Comparison of ENCODE assay signal across 8 cellular contexts in genomic region chrX:65595460-65595876, GRCh38.
DNase-seq lines count a peak whose midpoint lies in the region; ATAC-seq, FAIRE-seq and TF ChIP-seq lines count a peak whose summit lies in the region.

No MANE protein-coding gene starts in this region.

- H3K36me3 ChIP-seq in A673 (ENCODE audit: insufficient read depth, low read length, poor library complexity, severe bottlenecking) (no peaks in the 10 kb centered on the region), keratinocyte (ENCODE audit: control insufficient read depth in 2 of 2, extremely low read depth in 1 of 2, insufficient read depth in 2 of 2, low read length in 2 of 2) (no peaks in the 10 kb centered on the region)

- H3K27ac ChIP-seq in A673 (ENCODE audit: low read depth, low read length, poor library complexity, severe bottlenecking) (peak overlapping the region; percentile 31), keratinocyte (ENCODE audit: control insufficient read depth, insufficient read depth, low read length) (peak overlapping the region; percentile 78)

- H3K27me3 Mint-ChIP-seq in WTC11 (ENCODE audit: low read depth): peaks cover 7% of the 10 kb centered on the region; the same call in 1 of the 2 replicates

- H2AFZ ChIP-seq in keratinocyte (ENCODE audit: control insufficient read depth, low read length): no peak overlapping the region

- no peaks in the 10 kb centered on the region for H4K20me1 ChIP-seq in keratinocyte (ENCODE audit: control insufficient read depth, extremely low read depth, insufficient read depth, low read length)

- H3K27ac Mint-ChIP-seq in WTC11: no peak overlapping the region

- FAIRE-seq in keratinocyte (lab: Jason Lieb, UNC): peak; percentile 71

- DNase-seq in A673 (ENCODE audit: low spot score): peak; percentile 95
- DNase-seq in NCI-H2196 treated with DMSO at 0.1 percent for 48 hours (lab: John Stamatoyannopoulos, UW; ENCODE audit: unreplicated experiment): peak; percentile 5
- peak; percentile 93 for DNase-seq in WTC11 (ENCODE audit: low spot score)
- peak; percentile 95 for DNase-seq in cardiac fibroblast (ENCODE audit: low read depth in 2 of 2)
- peak; percentile 88 for DNase-seq in keratinocyte (ENCODE audit: low read depth, low spot score)
- DNase-seq in stimulated activated CD4-positive, alpha-beta T cell treated with anti-CD3 and anti-CD28 coated beads, Interleukin-15, amount 100 ng/mL, for 1 hour (ENCODE audit: low read depth in 1 of 2, low spot score in 1 of 2): peak; percentile 73

- CTCF ChIA-PET in A673 (lab: Charles Lee) (interaction anchor here (0.9 kb wide), 1 partner anchor 390 kb away, joined by 3 read pairs; no protein-coding TSS in a partner anchor), WTC11 (lab: Charles Lee) (interaction anchor here (1.0 kb wide), 1 partner anchor 14 kb away, joined by 3 read pairs; no protein-coding TSS in a partner anchor)

- peaks cover 5% of the 10 kb centered on the region; the same call in 1 of the 2 replicates for H3K4me1 Mint-ChIP-seq in WTC11

- H3K27me3 ChIP-seq in A673 (replicated peaks; ENCODE audit: insufficient read depth, low read depth, low read length, poor library complexity) (no peaks in the 10 kb centered on the region), keratinocyte (ENCODE audit: control insufficient read depth, extremely low read depth, insufficient read depth, low read length) (no peaks in the 10 kb centered on the region)

- peak overlapping the region; percentile 56 for H3K4me2 ChIP-seq in keratinocyte (ENCODE audit: control insufficient read depth, extremely low read depth, insufficient read depth, low read depth, low read length)

- peak; percentile 99 for TF ChIP-seq CTCF in A673 (conservative IDR thresholded peaks at IDR 0.05; ENCODE audit: low read depth, low read length)
- TF ChIP-seq CTCF in WTC11 (IDR thresholded peaks at IDR 0.05): peak; percentile 91
- peak; percentile 94 for TF ChIP-seq CTCF in cardiac fibroblast (IDR thresholded peaks at IDR 0.05; ENCODE audit: low read depth, low read length)
- TF ChIP-seq CTCF in keratinocyte (optimal IDR thresholded peaks at IDR 0.05 in 1 of 3, IDR thresholded peaks at IDR 0.05 in 1 of 3, conservative IDR thresholded peaks at IDR 0.05 in 1 of 3; ENCODE audit: extremely low read depth in 1 of 3, insufficient read depth in 2 of 3, low read length in 3 of 3): peak; percentile 91 to 99 (median 95)

- no peaks in the 10 kb centered on the region for H3K36me3 Mint-ChIP-seq in WTC11

- no peak overlapping the region for H3K4me3 Mint-ChIP-seq in WTC11

- peak; percentile 75 for ATAC-seq in GM18858 (IDR thresholded peaks at IDR 0.05; ENCODE audit: unreplicated experiment)
- peak; percentile 71 for ATAC-seq in HG03095 (IDR thresholded peaks at IDR 0.05; ENCODE audit: unreplicated experiment)
- ATAC-seq in WTC11: peak; percentile 99

- H3K9me3 Mint-ChIP-seq in WTC11: no peaks in the 10 kb centered on the region

- H3K4me1 ChIP-seq in A673 (ENCODE audit: insufficient read depth, low read length, poor library complexity, severe bottlenecking) (peaks cover 19% of the 10 kb centered on the region), keratinocyte (ENCODE audit: control insufficient read depth, extremely low read depth, insufficient read depth, low read length) (peaks cover 11% of the 10 kb centered on the region)

- dilution Hi-C loops in keratinocyte (cut with MboI; ENCODE audit: extremely low pct_ligation_motif_present, low sequenced_read_pairs): no loop called here

- POLR2A ChIA-PET in A673 (lab: Charles Lee; ENCODE audit: low non-redundant PET): no interaction called here
- POLR2A ChIA-PET in WTC11 (lab: Charles Lee): no interaction called here

- H3K79me2 ChIP-seq in keratinocyte (ENCODE audit: control insufficient read depth, insufficient read depth, low read length): no peaks in the 10 kb centered on the region

- intact Hi-C loops in A673 (cut with micrococcal nuclease; ENCODE audit: unreplicated experiment): loop anchor here (2.0 to 5.0 kb wide), 5 partner anchors 72 to 1137 kb away; partner anchors contain the start of gene MSN

- BruUV-seq in A673 (replicated peaks; lab: Mats Ljungman, UMichigan): no TSS peak

- no peaks in the 10 kb centered on the region for H3K9me1 ChIP-seq in keratinocyte (ENCODE audit: control insufficient read depth, extremely low read depth, insufficient read depth, low read length)

- H3K9me3 ChIP-seq in A673 (ENCODE audit: low read depth, low read length, poor library complexity, severe bottlenecking) (no peaks in the 10 kb centered on the region), keratinocyte (ENCODE audit: control insufficient read depth, low read depth, low read length) (no peaks in the 10 kb centered on the region)

- H3K9ac ChIP-seq in keratinocyte (ENCODE audit: control insufficient read depth, extremely low read depth, insufficient read depth, low read length): peak overlapping the region; percentile 49

- no peak overlapping the region for H3K4me3 ChIP-seq in A673 (ENCODE audit: low read depth, low read length, poor library complexity, severe bottlenecking)
- H3K4me3 ChIP-seq in cardiac fibroblast (replicated peaks in 1 of 2; ENCODE audit: low read depth in 2 of 2, low read length in 2 of 2): no peak overlapping the region
- H3K4me3 ChIP-seq in keratinocyte (ENCODE audit: control insufficient read depth in 2 of 3, extremely low read depth in 1 of 3, insufficient read depth in 2 of 3, low read depth in 1 of 3, low read length in 3 of 3): no peak overlapping the region

TF ChIP-seq in WTC11, 78 proteins besides CTCF, POLR2A, EP300 and RAD21:
- TF ChIP-seq ESRRA (CRISPR knock-in tag; IDR thresholded peaks at IDR 0.05; ENCODE audit: borderline replicate concordance) (no peak), AR (CRISPR knock-in tag; IDR thresholded peaks at IDR 0.05) (no peak)

Comparison
In these comparisons a context has a peak if more than half of its experiments do, and no peak if none do; other contexts are left out.
1. DNase-seq: peak in every context shown above with its lines; median percentile 95 in A673; 95 in cardiac fibroblast; 93 in WTC11; 88 in keratinocyte; 73 in stimulated activated CD4-positive, alpha-beta T cell treated with anti-CD3 and anti-CD28 coated beads, Interleukin-15, amount 100 ng/mL, for 1 hour; 5 in NCI-H2196 treated with DMSO at 0.1 percent for 48 hours.